ENCODE assay signal across 18 cellular contexts in the genomic region with DNA sequence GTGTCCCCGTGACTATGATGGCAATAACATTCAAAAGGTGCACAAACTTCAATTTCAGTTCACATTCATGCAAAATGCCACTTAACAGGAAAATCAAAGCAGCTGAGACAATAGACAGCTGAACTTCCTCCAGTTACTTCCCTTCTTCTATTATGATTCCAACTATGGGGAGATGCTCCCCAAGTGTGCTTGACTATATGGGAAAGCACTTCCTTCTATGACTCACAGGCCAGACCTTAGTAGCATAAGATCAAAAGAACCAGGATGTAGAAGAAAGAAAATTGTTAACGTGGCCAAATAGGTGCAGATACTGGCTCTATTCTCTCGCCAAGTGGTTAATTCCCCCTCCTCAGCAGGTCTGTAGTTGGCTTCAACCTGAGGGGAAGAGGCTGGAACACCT. TPM values are rescaled to one million over a fixed set of nuclear protein-coding genes. Genes with fewer than 3 reads are reported as not detected.
A peak's percentile ranks its signal among the peaks of the same experiment; 100 is the strongest.
DNase-seq lines count a peak whose midpoint lies in the region; ATAC-seq and TF ChIP-seq lines count a peak whose summit lies in the region.
"Had no signal": no experiment of that assay in that cellular context is flagged by ENCODE, and none has a peak within 500 bp of the region (broad histone marks: within the 10 kb centered on the region; RNA-seq: fewer than 3 reads in every experiment).

No MANE protein-coding gene starts in this region.

- H3K9me2 ChIP-seq in Karpas-422 (replicated peaks; ENCODE audit: insufficient read depth, low read length) = no peaks in the 10 kb centered on the region

- H3K4me2 ChIP-seq in Karpas-422 (ENCODE audit: low read depth, low read length, poor library complexity, severe bottlenecking) = no peak overlapping the region

- DNase-seq in DMS53 (lab: John Stamatoyannopoulos, UW) = peak; percentile 69
- DNase-seq in epithelial cell of esophagus (ENCODE audit: low read depth) = peak; percentile 13
- DNase-seq in iPS-NIHi11 (ENCODE audit: low spot score) = peak; percentile 12
- no peak for DNase-seq in right lobe of liver
- DNase-seq in T-helper 2 cell treated with Interferon-gamma antibody and Interleukin-4, amounts not matched to agents 5 μg/mL and 100 μg/mL, for 36 hours (ENCODE audit: low spot score) = no peak
- no peak for DNase-seq in Karpas-422
- DNase-seq: IMR-90, MG63, NCI-H1092, NCI-H146, NCI-H2081 had no signal

- H3K9ac ChIP-seq in HUES48 (ENCODE audit: low read depth, low read length) = peak overlapping the region; percentile 41; the same call in 1 of the 2 replicates
- no peak overlapping the region for H3K9ac ChIP-seq in Karpas-422 (ENCODE audit: low read length)

- no peaks in the 10 kb centered on the region for H3K36me3 Mint-ChIP-seq in activated T-helper 17 cell treated with anti-CD3 and anti-CD28 coated beads, Interleukin-2, amount 50 U/mL, for 72 hours (ENCODE audit: low read depth)
- no peaks in the 10 kb centered on the region for H3K36me3 Mint-ChIP-seq in T-helper 2 cell treated with Interferon-gamma antibody and Interleukin-4, amounts not matched to agents 5 μg/mL and 100 μg/mL, for 36 hours (ENCODE audit: low read depth)

- peak overlapping the region; percentile 43; the same call in 1 of the 2 replicates for H3K4me3 ChIP-seq in HUES48 (ENCODE audit: low read depth, low read length)
- H3K4me3 ChIP-seq in epithelial cell of esophagus (ENCODE audit: low read length) = no peak overlapping the region
- no peak overlapping the region for H3K4me3 ChIP-seq in right lobe of liver
- H3K4me3 ChIP-seq in Karpas-422 (ENCODE audit: low read length) = no peak overlapping the region
- H3K4me3 ChIP-seq: GM12878, MG63 had no signal

- H3K27ac Mint-ChIP-seq in activated T-helper 17 cell treated with anti-CD3 and anti-CD28 coated beads, Interleukin-2, amount 50 U/mL, for 72 hours = no peak overlapping the region
- no peak overlapping the region for H3K27ac Mint-ChIP-seq in T-helper 2 cell treated with Interferon-gamma antibody and Interleukin-4, amounts not matched to agents 5 μg/mL and 100 μg/mL, for 36 hours
- H3K27ac Mint-ChIP-seq: B cell had no signal

- intact Hi-C loops in right lobe of liver (cut with DNase I) = no loop called here

- H3K4me3 Mint-ChIP-seq in activated T-helper 17 cell treated with anti-CD3 and anti-CD28 coated beads, Interleukin-2, amount 50 U/mL, for 72 hours = no peak overlapping the region
- no peak overlapping the region for H3K4me3 Mint-ChIP-seq in T-helper 2 cell treated with Interferon-gamma antibody and Interleukin-4, amounts not matched to agents 5 μg/mL and 100 μg/mL, for 36 hours
- H3K4me3 Mint-ChIP-seq: B cell had no signal

- peaks cover 6% of the 10 kb centered on the region for H3K9me3 Mint-ChIP-seq in activated T-helper 17 cell treated with anti-CD3 and anti-CD28 coated beads, Interleukin-2, amount 50 U/mL, for 72 hours
- H3K9me3 Mint-ChIP-seq in T-helper 2 cell treated with Interferon-gamma antibody and Interleukin-4, amounts not matched to agents 5 μg/mL and 100 μg/mL, for 36 hours = no peaks in the 10 kb centered on the region

- H2AFZ ChIP-seq in Karpas-422 (ENCODE audit: low read length) = no peak overlapping the region

- WGBS in right lobe of liver (ENCODE audit: insufficient coverage, low coverage, low lambda C conversion rate, missing lambda C conversion rate) = 54% methylated on average over 3 of the region's 3 CpGs

- H3K79me2 ChIP-seq in Karpas-422 (ENCODE audit: low read length) = no peaks in the 10 kb centered on the region

- H3K27ac ChIP-seq in HUES48 (ENCODE audit: low read depth, low read length) (peak overlapping the region; percentile 87), right lobe of liver (no peak overlapping the region), Karpas-422 (ENCODE audit: low read length) (no peak overlapping the region)

- H3K4me1 ChIP-seq in HUES48 (ENCODE audit: control insufficient read depth, insufficient read depth, low read length) (peaks cover 66% of the 10 kb centered on the region), right lobe of liver (no peaks in the 10 kb centered on the region), Karpas-422 (ENCODE audit: low read length) (no peaks in the 10 kb centered on the region)

- no peak for ATAC-seq in right lobe of liver
- no peak for ATAC-seq in activated T-helper 17 cell treated with anti-CD3 and anti-CD28 coated beads, Interleukin-2, amount 50 U/mL, for 72 hours (replicated peaks)
- ATAC-seq: GM12878, Right ventricle myocardium inferior had no signal

- no peaks in the 10 kb centered on the region for H3K4me1 Mint-ChIP-seq in activated T-helper 17 cell treated with anti-CD3 and anti-CD28 coated beads, Interleukin-2, amount 50 U/mL, for 72 hours
- no peaks in the 10 kb centered on the region for H3K4me1 Mint-ChIP-seq in T-helper 2 cell treated with Interferon-gamma antibody and Interleukin-4, amounts not matched to agents 5 μg/mL and 100 μg/mL, for 36 hours (ENCODE audit: low read depth)
- H3K4me1 Mint-ChIP-seq: B cell had no signal

- no peak for TF ChIP-seq POLR2A in right lobe of liver (IDR thresholded peaks at IDR 0.05)

- H3K36me3 ChIP-seq in HUES48 (ENCODE audit: control insufficient read depth, insufficient read depth, low read length) = no peaks in the 10 kb centered on the region
- no peaks in the 10 kb centered on the region for H3K36me3 ChIP-seq in right lobe of liver
- H3K36me3 ChIP-seq in Karpas-422 (ENCODE audit: insufficient read depth, low read length) = no peaks in the 10 kb centered on the region
- H3K36me3 ChIP-seq: MG63 had no signal

- H3K27me3 Mint-ChIP-seq in activated T-helper 17 cell treated with anti-CD3 and anti-CD28 coated beads, Interleukin-2, amount 50 U/mL, for 72 hours = peaks cover 16% of the 10 kb centered on the region
- H3K27me3 Mint-ChIP-seq in T-helper 2 cell treated with Interferon-gamma antibody and Interleukin-4, amounts not matched to agents 5 μg/mL and 100 μg/mL, for 36 hours (ENCODE audit: low read depth) = no peaks in the 10 kb centered on the region

- H3K9me3 ChIP-seq in HUES48 (ENCODE audit: control insufficient read depth, insufficient read depth, low read length) (peaks cover 4% of the 10 kb centered on the region; the same call in 1 of the 2 replicates), right lobe of liver (no peaks in the 10 kb centered on the region), Karpas-422 (ENCODE audit: low read length) (peaks cover 39% of the 10 kb centered on the region)
- H3K9me3 ChIP-seq: MG63 had no signal

- TF ChIP-seq CTCF in epithelial cell of esophagus (IDR thresholded peaks at IDR 0.05; ENCODE audit: insufficient read depth, low read depth, low read length, missing control alignments) = no peak
- TF ChIP-seq CTCF in right lobe of liver (IDR thresholded peaks at IDR 0.05) = no peak

- no peaks in the 10 kb centered on the region for H4K20me1 ChIP-seq in Karpas-422 (ENCODE audit: insufficient read depth, low read depth, low read length)

- no peaks in the 10 kb centered on the region for H3K27me3 ChIP-seq in HUES48 (ENCODE audit: control insufficient read depth, insufficient read depth, low read length)
- no peaks in the 10 kb centered on the region for H3K27me3 ChIP-seq in right lobe of liver
- H3K27me3 ChIP-seq in Karpas-422 (ENCODE audit: low read length) = no peaks in the 10 kb centered on the region
- H3K27me3 ChIP-seq: MG63 had no signal

RNA-seq across cellular contexts. Expression of gene FAT3, which starts 7.8 kb away (rescaled TPM):
- under 1 TPM; 0.04 to 0.42 (median 0.12) TPM for total RNA-seq in right lobe of liver
- total RNA-seq in activated T-helper 17 cell treated with anti-CD3 and anti-CD28 coated beads, Interleukin-2, amount 50 U/mL, for 72 hours = not detected
- total RNA-seq in Karpas-422 (2014; rRNA removed; shearing (Covaris generic); ENCODE audit: low replicate concordance) = not detected in 2 replicates
- total RNA-seq: B cell, GM12878, NCI-H460, SK-MEL-5 had no signal

Comparison
In these comparisons a context has a peak if more than half of its experiments do, and no peak if none do; other contexts are left out.
1. DNase-seq: peak in DMS53 (single experiment), epithelial cell of esophagus (single experiment) and iPS-NIHi11 (single experiment); none in right lobe of liver (0 of 3), T-helper 2 cell treated with Interferon-gamma antibody and Interleukin-4, amounts not matched to agents 5 μg/mL and 100 μg/mL, for 36 hours (single experiment) and Karpas-422 (single experiment).